ENCODE assay signal across 10 cellular contexts in genomic region chr6:8481727-8482126, GRCh38. TPM values are rescaled to one million over a fixed set of nuclear protein-coding genes. Genes with fewer than 3 reads are reported as not detected.
DNase-seq lines count a peak whose midpoint lies in the region; ATAC-seq and TF ChIP-seq lines count a peak whose summit lies in the region.
"Had no signal": no experiment of that assay in that cellular context is flagged by ENCODE, and none has a peak within 500 bp of the region (broad histone marks: within the 10 kb centered on the region; RNA-seq: fewer than 3 reads in every experiment).

No MANE protein-coding gene starts in this region.

- TF ChIP-seq CTCF in GM12864 (IDR thresholded peaks at IDR 0.05; ENCODE audit: low read depth, low read length, missing control alignments) (peak; percentile 71), NB4 (IDR thresholded peaks at IDR 0.05; ENCODE audit: low read depth, low read length) (peak; percentile 71), foreskin fibroblast (IDR thresholded peaks at IDR 0.05; ENCODE audit: low read depth, low read length) (peak; percentile 26), transverse colon (IDR thresholded peaks at IDR 0.05) (no peak)

- H3K4me3 ChIP-seq in GM12864 (ENCODE audit: low read depth, low read length) (no peak overlapping the region), NB4 (ENCODE audit: low read depth, low read length) (no peak overlapping the region), foreskin fibroblast (ENCODE audit: low read depth in 1 of 2, low read length in 2 of 2) (no peak overlapping the region), transverse colon (no peak overlapping the region)
- H3K4me3 ChIP-seq: left ventricle myocardium inferior, SJSA1 had no signal

- no peaks in the 10 kb centered on the region for H3K36me3 ChIP-seq in transverse colon
- H3K36me3 ChIP-seq: left ventricle myocardium inferior, SJSA1 had no signal

- intact Hi-C loops in posterior vena cava (cut with DNase I), result no loop called here
- intact Hi-C loops in transverse colon (cut with DNase I; ENCODE audit: low total_unique reads), result no loop called here

- H3K4me1 ChIP-seq in transverse colon, result no peaks in the 10 kb centered on the region
- H3K4me1 ChIP-seq: left ventricle myocardium inferior, SJSA1 had no signal

- ATAC-seq in GM21737 (IDR thresholded peaks at IDR 0.05; ENCODE audit: unreplicated experiment) (peak; percentile 88), HG02571 (IDR thresholded peaks at IDR 0.05; ENCODE audit: unreplicated experiment) (no peak), HG03108 (IDR thresholded peaks at IDR 0.05; ENCODE audit: unreplicated experiment) (no peak)

- no peak overlapping the region for H3K27ac ChIP-seq in transverse colon
- H3K27ac ChIP-seq: left ventricle myocardium inferior, SJSA1 had no signal

- TF ChIP-seq EP300 in transverse colon (IDR thresholded peaks at IDR 0.05; ENCODE audit: low read depth), result no peak

- no peaks in the 10 kb centered on the region for H3K27me3 ChIP-seq in transverse colon
- H3K27me3 ChIP-seq: SJSA1 had no signal

- no peak for DNase-seq in GM12864 (ENCODE audit: low read depth)
- DNase-seq in NB4 (ENCODE audit: low read depth), result peak; percentile 52
- peak in 1 of 2 donors; percentile 6 for DNase-seq in foreskin fibroblast
- no peak for DNase-seq in posterior vena cava (ENCODE audit: low spot score)
- no peak for DNase-seq in transverse colon
- DNase-seq: left ventricle myocardium inferior had no signal

- no peak for TF ChIP-seq POLR2A in NB4 (IDR thresholded peaks at IDR 0.05; ENCODE audit: extremely low read depth, insufficient read length)
- TF ChIP-seq POLR2A in transverse colon (IDR thresholded peaks at IDR 0.05), result no peak

- H3K9me3 ChIP-seq in transverse colon, result no peaks in the 10 kb centered on the region
- H3K9me3 ChIP-seq: SJSA1 had no signal

- in situ Hi-C loops in transverse colon (cut with MboI; ENCODE audit: low pct_ligation_motif_present in 1 of 4, low pct_unique_long_range_greater_than_20kb in 1 of 4, low sequenced_read_pairs in 3 of 4), result no loop called here

- 55 to 62% methylated on average over 2 of the region's 2 CpGs for WGBS in transverse colon (ENCODE audit: low coverage in 1 of 2), 2 donors

RNA-seq across cellular contexts. Expression of gene SLC35B3, which starts 46.4 kb away (rescaled TPM):
- 10 to 100 TPM; 15.4 to 16.2 TPM for total RNA-seq in posterior vena cava
- total RNA-seq in transverse colon, result 10 to 100 TPM in 3 of 4 donors, 1 to 10 TPM in 1; 2.4 to 34.7 (median 19.6) TPM

Comparison
In these comparisons a context has a peak if more than half of its experiments do, and no peak if none do; other contexts are left out.
1. CTCF ChIP-seq: peak in GM12864 (single experiment), NB4 (single experiment) and foreskin fibroblast (single experiment); none in transverse colon (0 of 5).